1 cellular context compared by ENCODE assay signal in the genomic region with DNA sequence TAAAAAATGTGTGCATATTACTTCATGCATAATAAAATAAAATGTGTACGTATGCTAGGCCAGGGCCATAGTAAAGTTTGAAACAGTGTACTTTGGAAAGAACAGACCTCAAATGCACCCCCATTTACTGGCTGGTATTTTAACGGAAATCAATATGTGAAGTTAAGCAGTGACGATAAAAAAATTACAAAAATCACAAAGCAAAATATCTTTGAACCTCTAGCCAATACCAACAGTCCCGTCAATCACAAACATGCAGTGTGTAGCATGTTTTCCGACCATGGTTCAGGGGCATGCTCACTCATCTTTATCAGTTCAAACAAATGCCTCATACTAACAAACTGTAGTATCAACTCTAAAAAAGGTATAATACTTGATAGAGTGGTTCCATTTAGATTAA.
TF ChIP-seq lines count a peak whose summit lies in the region.

No MANE protein-coding gene starts in this region.

TF ChIP-seq in HepG2, 621 proteins besides CTCF, POLR2A, EP300 and RAD21 (continued from another document):
- TF ChIP-seq, protein P1, sequence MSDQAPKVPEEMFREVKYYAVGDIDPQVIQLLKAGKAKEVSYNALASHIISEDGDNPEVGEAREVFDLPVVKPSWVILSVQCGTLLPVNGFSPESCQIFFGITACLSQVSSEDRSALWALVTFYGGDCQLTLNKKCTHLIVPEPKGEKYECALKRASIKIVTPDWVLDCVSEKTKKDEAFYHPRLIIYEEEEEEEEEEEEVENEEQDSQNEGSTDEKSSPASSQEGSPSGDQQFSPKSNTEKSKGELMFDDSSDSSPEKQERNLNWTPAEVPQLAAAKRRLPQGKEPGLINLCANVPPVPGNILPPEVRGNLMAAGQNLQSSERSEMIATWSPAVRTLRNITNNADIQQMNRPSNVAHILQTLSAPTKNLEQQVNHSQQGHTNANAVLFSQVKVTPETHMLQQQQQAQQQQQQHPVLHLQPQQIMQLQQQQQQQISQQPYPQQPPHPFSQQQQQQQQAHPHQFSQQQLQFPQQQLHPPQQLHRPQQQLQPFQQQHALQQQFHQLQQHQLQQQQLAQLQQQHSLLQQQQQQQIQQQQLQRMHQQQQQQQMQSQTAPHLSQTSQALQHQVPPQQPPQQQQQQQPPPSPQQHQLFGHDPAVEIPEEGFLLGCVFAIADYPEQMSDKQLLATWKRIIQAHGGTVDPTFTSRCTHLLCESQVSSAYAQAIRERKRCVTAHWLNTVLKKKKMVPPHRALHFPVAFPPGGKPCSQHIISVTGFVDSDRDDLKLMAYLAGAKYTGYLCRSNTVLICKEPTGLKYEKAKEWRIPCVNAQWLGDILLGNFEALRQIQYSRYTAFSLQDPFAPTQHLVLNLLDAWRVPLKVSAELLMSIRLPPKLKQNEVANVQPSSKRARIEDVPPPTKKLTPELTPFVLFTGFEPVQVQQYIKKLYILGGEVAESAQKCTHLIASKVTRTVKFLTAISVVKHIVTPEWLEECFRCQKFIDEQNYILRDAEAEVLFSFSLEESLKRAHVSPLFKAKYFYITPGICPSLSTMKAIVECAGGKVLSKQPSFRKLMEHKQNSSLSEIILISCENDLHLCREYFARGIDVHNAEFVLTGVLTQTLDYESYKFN (CRISPR knock-in tag; conservative IDR thresholded peaks at IDR 0.05), result 0 out of 2 replicates have a peak, but pooled peaks have one; percentile 30
